9 cellular contexts compared by ENCODE assay signal in the genomic region with DNA sequence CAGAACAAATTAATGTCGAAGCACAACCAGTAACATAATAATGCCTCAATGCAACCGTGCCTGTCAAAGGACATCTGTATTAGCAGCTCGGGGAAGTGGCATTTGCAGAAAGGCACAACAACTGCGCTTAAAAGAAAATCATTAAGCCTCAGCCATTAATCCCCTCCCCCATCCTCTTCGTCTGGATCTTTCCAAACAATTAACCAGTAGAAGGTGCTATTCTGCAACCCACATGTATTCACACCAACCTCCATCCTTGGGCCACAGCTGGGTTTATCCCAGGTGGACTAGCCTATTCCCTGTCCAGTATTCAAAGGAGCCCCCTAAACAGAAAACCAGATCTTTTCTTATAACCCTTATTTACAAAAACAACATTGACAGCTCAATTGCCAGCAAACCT. TPM values are rescaled to one million over a fixed set of nuclear protein-coding genes. Genes with fewer than 3 reads are reported as not detected.
DNase-seq lines count a peak whose midpoint lies in the region; ATAC-seq, FAIRE-seq and TF ChIP-seq lines count a peak whose summit lies in the region.
"Had no signal": no experiment of that assay in that cellular context is flagged by ENCODE, and none has a peak within 500 bp of the region (broad histone marks: within the 10 kb centered on the region; RNA-seq: fewer than 3 reads in every experiment).

No MANE protein-coding gene starts in this region.

- H3K27me3 ChIP-seq in heart left ventricle: no peaks in the 10 kb centered on the region
- H3K27me3 ChIP-seq in layer of hippocampus (ENCODE audit: control insufficient read depth, insufficient read depth, low read length): no peaks in the 10 kb centered on the region
- no peaks in the 10 kb centered on the region for H3K27me3 ChIP-seq in transverse colon

- TF ChIP-seq CTCF in heart left ventricle (IDR thresholded peaks at IDR 0.05) (peak in 6 of 12 donors; percentile 19 to 45 (median 30)), transverse colon (IDR thresholded peaks at IDR 0.05) (peak in 1 of 5 experiments; percentile 2)

- no peaks in the 10 kb centered on the region for H3K36me3 ChIP-seq in heart left ventricle
- no peaks in the 10 kb centered on the region for H3K36me3 ChIP-seq in transverse colon

- peak overlapping the region in 2 of 12 donors; percentile 78 to 85 for H3K4me3 ChIP-seq in heart left ventricle
- peak overlapping the region in 1 of 4 donors; percentile 62 for H3K4me3 ChIP-seq in transverse colon

- DNase-seq in heart left ventricle (peak in 1 of 5 donors; percentile 15), cardiac septum (ENCODE audit: low spot score) (no peak), SW480 (ENCODE audit: low spot score) (peak; percentile 41), transverse colon (no peak), mesenteric fat pad (ENCODE audit: low spot score) (no peak), urothelium cell line (ENCODE audit: low spot score) (no peak)
- DNase-seq: activated naive CD8-positive, alpha-beta T cell treated with anti-CD3 and anti-CD28 coated beads, Interleukin-2, amount 10 ng/mL, durations not matched to agents 7 days and 5 days had no signal

- 48 to 59% (median 54%) methylated on average over 5 of the region's 5 CpGs for WGBS in heart left ventricle, 4 donors
- WGBS in transverse colon (ENCODE audit: low coverage in 1 of 2), 2 donors: 56 to 59% methylated on average over 3 to 5 of the region's 5 CpGs

- no peak for TF ChIP-seq EP300 in transverse colon (IDR thresholded peaks at IDR 0.05; ENCODE audit: low read depth)

- FAIRE-seq in urothelium cell line (lab: Jason Lieb, UNC): no peak

- peak overlapping the region in 7 of 12 donors; percentile 21 to 96 (median 94) for H3K27ac ChIP-seq in heart left ventricle
- peak overlapping the region; percentile 74 for H3K27ac ChIP-seq in layer of hippocampus (ENCODE audit: low read depth, low read length)
- H3K27ac ChIP-seq in transverse colon: peak overlapping the region; percentile 96 to 97 (median 97)

- H3K4me1 ChIP-seq in heart left ventricle: peaks cover 0 to 53% (median 32%) of the 10 kb centered on the region in 12 donors
- peaks cover 0 to 42% (median 27%) of the 10 kb centered on the region in 4 donors for H3K4me1 ChIP-seq in transverse colon

- intact Hi-C loops in heart left ventricle (cut with DNase I) (loop anchor here in 3 of 10 donors (5.0 kb wide), 2 partner anchors 32 to 42 kb away; no protein-coding TSS in a partner anchor), cardiac septum (cut with DNase I) (loop anchor here (5.0 to 10.0 kb wide), 2 partner anchors 32 to 110 kb away; no protein-coding TSS in a partner anchor), transverse colon (cut with DNase I; ENCODE audit: low total_unique reads) (no loop called here)

- ATAC-seq in heart left ventricle (no peak), esophagus mucosa (no peak)

- H3K9me3 ChIP-seq in heart left ventricle (no peaks in the 10 kb centered on the region), transverse colon (no peaks in the 10 kb centered on the region)

- TF ChIP-seq POLR2A in heart left ventricle (IDR thresholded peaks at IDR 0.05) (no peak), transverse colon (IDR thresholded peaks at IDR 0.05) (no peak)

- in situ Hi-C loops in transverse colon (cut with MboI; ENCODE audit: low pct_ligation_motif_present in 1 of 4, low pct_unique_long_range_greater_than_20kb in 1 of 4, low sequenced_read_pairs in 3 of 4): no loop called here

RNA-seq across cellular contexts. Expression of gene RERE, which starts 2.6 kb away (rescaled TPM):
- total RNA-seq in heart left ventricle (100 to 1,000 TPM in 8 of 9 donors, 10 to 100 TPM in 1; 65.9 to 236 (median 135) TPM), cardiac septum (102 TPM), transverse colon (100 to 1,000 TPM in 3 of 4 donors, 10 to 100 TPM in 1; 80.3 to 657 (median 105) TPM), esophagus mucosa (33.0 TPM), mesenteric fat pad (120 TPM)
- polyA plus RNA-seq in heart left ventricle: 100 to 1,000 TPM in 1 of 2 donors, 10 to 100 TPM in 1; 53.5 to 120 TPM
